ENCODE assay signal across 21 cellular contexts in the genomic region with DNA sequence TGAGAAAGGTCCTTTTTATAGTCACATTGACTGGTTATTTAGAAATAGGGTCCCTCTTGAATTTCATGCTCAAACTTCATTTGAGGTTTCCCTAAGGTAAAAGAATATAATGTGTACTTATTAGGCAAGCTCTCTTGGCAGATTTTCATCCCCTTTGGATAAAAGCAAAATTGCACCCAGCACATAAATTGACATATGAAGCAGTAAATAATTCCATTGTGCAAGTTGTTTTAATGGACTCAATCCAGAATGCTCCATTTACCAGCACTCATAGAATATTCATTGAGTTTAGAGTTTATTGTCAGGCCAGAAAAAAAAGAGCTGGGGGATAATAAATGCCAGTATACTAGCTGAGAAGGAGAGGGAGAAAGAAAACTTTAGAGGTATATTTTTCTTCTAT.
DNase-seq lines count a peak whose midpoint lies in the region; ATAC-seq and TF ChIP-seq lines count a peak whose summit lies in the region.
"Had no signal": no experiment of that assay in that cellular context is flagged by ENCODE, and none has a peak within 500 bp of the region (broad histone marks: within the 10 kb centered on the region; RNA-seq: fewer than 3 reads in every experiment).

No MANE protein-coding gene starts in this region.

- peaks cover 55% of the 10 kb centered on the region for H3K27me3 Mint-ChIP-seq in type B pancreatic cell
- H3K27me3 Mint-ChIP-seq: central memory CD8-positive, alpha-beta T cell; effector memory CD8-positive, alpha-beta T cell had no signal

- TF ChIP-seq CTCF in A673 (conservative IDR thresholded peaks at IDR 0.05; ENCODE audit: low read depth, low read length) (no peak), OCI-LY3 (IDR thresholded peaks at IDR 0.05; ENCODE audit: low read depth, low read length) (no peak), fibroblast of villous mesenchyme (IDR thresholded peaks at IDR 0.05; ENCODE audit: insufficient read depth, low read depth, low read length) (no peak), type B pancreatic cell (conservative IDR thresholded peaks at IDR 0.05) (no peak)

- intact Hi-C loops in A673 (cut with micrococcal nuclease; ENCODE audit: unreplicated experiment), result no loop called here

- no TSS peak for BruUV-seq in A673 (replicated peaks; lab: Mats Ljungman, UMichigan)

- no peaks in the 10 kb centered on the region for H3K36me3 Mint-ChIP-seq in type B pancreatic cell
- H3K36me3 Mint-ChIP-seq: CD14-positive monocyte had no signal

- H3K9ac ChIP-seq in OCI-LY3 (ENCODE audit: low read length), result peak overlapping the region; percentile 43

- H4K20me1 ChIP-seq in OCI-LY3 (ENCODE audit: insufficient read depth, low read length), result no peaks in the 10 kb centered on the region

- DNase-seq in NCI-H446 treated with DMSO at 0.1 percent for 48 hours (lab: John Stamatoyannopoulos, UW) (peak; percentile 19), NCI-H446 (lab: John Stamatoyannopoulos, UW) (no peak), A673 (ENCODE audit: low spot score) (peak; percentile 72), fibroblast of villous mesenchyme (ENCODE audit: low read depth) (peak; percentile 33), type B pancreatic cell (ENCODE audit: extremely low spot score, unreplicated experiment) (no peak)
- DNase-seq: activated CD4-positive, CD25-positive, alpha-beta regulatory T cell treated with anti-CD3 and anti-CD28 coated beads, Interleukin-2, amount 50 U/mL, for 72 hours; amygdala; DMS53; effector memory CD8-positive, alpha-beta T cell; kidney; mesenchymal stem cell; nephron progenitor cell; Right ventricle myocardium superior; stimulated activated naive CD4-positive, alpha-beta T cell treated with Interleukin-2 at 50 U/mL for 16 hours; upper lobe of right lung had no signal

- H3K4me1 ChIP-seq in A673 (ENCODE audit: insufficient read depth, low read length, poor library complexity, severe bottlenecking), result peaks cover 49% of the 10 kb centered on the region
- H3K4me1 ChIP-seq in OCI-LY3 (ENCODE audit: low read length), result peaks cover 54% of the 10 kb centered on the region
- H3K4me1 ChIP-seq: HAP-1, upper lobe of right lung had no signal

- no peak overlapping the region for H3K27ac Mint-ChIP-seq in type B pancreatic cell
- H3K27ac Mint-ChIP-seq: CD14-positive monocyte, nephron progenitor cell had no signal

- no peaks in the 10 kb centered on the region for H3K9me3 ChIP-seq in A673 (ENCODE audit: low read depth, low read length, poor library complexity, severe bottlenecking)
- H3K9me3 ChIP-seq in OCI-LY3 (ENCODE audit: insufficient read depth, low read length), result no peaks in the 10 kb centered on the region
- H3K9me3 ChIP-seq: HAP-1, upper lobe of right lung had no signal

- H3K4me3 ChIP-seq in A673 (ENCODE audit: low read depth, low read length, poor library complexity, severe bottlenecking) (no peak overlapping the region), OCI-LY3 (ENCODE audit: low read length) (peak overlapping the region; percentile 72), fibroblast of villous mesenchyme (ENCODE audit: low read depth, low read length) (no peak overlapping the region)
- H3K4me3 ChIP-seq: HAP-1, upper lobe of right lung had no signal

- H3K4me1 Mint-ChIP-seq in type B pancreatic cell (ENCODE audit: unreplicated experiment), result peaks cover 18% of the 10 kb centered on the region
- H3K4me1 Mint-ChIP-seq: CD14-positive monocyte had no signal

- H3K4me3 Mint-ChIP-seq in type B pancreatic cell, result no peak overlapping the region
- H3K4me3 Mint-ChIP-seq: CD14-positive monocyte; central memory CD8-positive, alpha-beta T cell; effector memory CD8-positive, alpha-beta T cell; nephron progenitor cell had no signal

- CTCF ChIA-PET in A673 (lab: Charles Lee), result interaction anchor here (0.5 to 1.1 kb wide), 2 partner anchors 9 to 36 kb away, joined by 3 read pairs; no protein-coding TSS in a partner anchor

- H3K27me3 ChIP-seq in A673 (replicated peaks; ENCODE audit: insufficient read depth, low read depth, low read length, poor library complexity) (no peaks in the 10 kb centered on the region), OCI-LY3 (ENCODE audit: low read depth, low read length) (no peaks in the 10 kb centered on the region)
- H3K27me3 ChIP-seq: upper lobe of right lung had no signal

- ATAC-seq in HG02885 (IDR thresholded peaks at IDR 0.05; ENCODE audit: poor library complexity, unreplicated experiment) (no peak), GM19328 (IDR thresholded peaks at IDR 0.05; ENCODE audit: unreplicated experiment) (no peak)
- ATAC-seq: effector memory CD8-positive, alpha-beta T cell; upper lobe of right lung had no signal

- H3K36me3 ChIP-seq in A673 (ENCODE audit: insufficient read depth, low read length, poor library complexity, severe bottlenecking) (no peaks in the 10 kb centered on the region), OCI-LY3 (replicated peaks; ENCODE audit: low read depth, low read length) (no peaks in the 10 kb centered on the region)
- H3K36me3 ChIP-seq: HAP-1, upper lobe of right lung had no signal

- POLR2A ChIA-PET in A673 (lab: Charles Lee; ENCODE audit: low non-redundant PET), result no interaction called here

- H3K9me3 Mint-ChIP-seq in type B pancreatic cell, result no peaks in the 10 kb centered on the region
- H3K9me3 Mint-ChIP-seq: central memory CD8-positive, alpha-beta T cell; effector memory CD8-positive, alpha-beta T cell; nephron progenitor cell had no signal

- peak overlapping the region; percentile 84 for H3K4me2 ChIP-seq in OCI-LY3 (ENCODE audit: low read length)

- peak overlapping the region; percentile 63 for H2AFZ ChIP-seq in OCI-LY3 (ENCODE audit: low read depth, low read length)

- H3K79me2 ChIP-seq in OCI-LY3 (ENCODE audit: low read length), result no peaks in the 10 kb centered on the region

- H3K27ac ChIP-seq in A673 (ENCODE audit: low read depth, low read length, poor library complexity, severe bottlenecking) (peak overlapping the region; percentile 61), OCI-LY3 (ENCODE audit: low read length) (peak overlapping the region; percentile 39)
- H3K27ac ChIP-seq: upper lobe of right lung had no signal

Comparison
In these comparisons a context has a peak if more than half of its experiments do, and no peak if none do; other contexts are left out.
1. DNase-seq: peak in NCI-H446 treated with DMSO at 0.1 percent for 48 hours (single experiment), A673 (single experiment) and fibroblast of villous mesenchyme (single experiment); none in NCI-H446 (0 of 2) and type B pancreatic cell (single experiment).